ENCODE assay signal across 8 cellular contexts in the genomic region with DNA sequence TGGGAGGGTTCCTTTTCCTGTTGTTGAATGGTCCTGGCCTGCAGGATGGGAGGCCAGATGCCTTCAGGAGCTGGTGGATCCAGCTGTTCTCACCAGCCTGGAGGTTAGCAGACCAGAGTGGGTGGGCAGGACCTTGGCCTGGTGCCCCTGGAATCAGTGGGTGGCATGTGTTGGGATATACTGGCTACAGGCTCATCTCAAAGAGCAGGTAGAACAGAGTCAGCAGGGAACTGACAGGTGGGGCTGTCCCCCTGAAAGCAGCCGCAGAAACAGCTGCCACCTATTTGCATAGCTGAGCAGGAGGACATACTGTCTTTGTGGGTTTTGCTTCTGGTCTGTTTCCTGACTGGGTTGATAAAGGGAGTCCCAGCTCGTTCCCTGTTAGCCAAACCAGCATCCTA.
A peak's percentile ranks its signal among the peaks of the same experiment; 100 is the strongest.
DNase-seq lines count a peak whose midpoint lies in the region; ATAC-seq, FAIRE-seq and TF ChIP-seq lines count a peak whose summit lies in the region.

No MANE protein-coding gene starts in this region.

- H3K23me2 ChIP-seq in H1 (ENCODE audit: low read depth, low read length), result no peaks in the 10 kb centered on the region

- no peak for FAIRE-seq in H1 (lab: Jason Lieb, UNC)

- no peaks in the 10 kb centered on the region for H3K79me1 ChIP-seq in H1 (ENCODE audit: low read depth, low read length)

- H3K56ac ChIP-seq in H1 (replicated peaks; ENCODE audit: insufficient read length, low read depth, low read length), result no peak overlapping the region

- no peak overlapping the region for H2BK20ac ChIP-seq in H1 (ENCODE audit: low read length)

- peak; percentile 69 for ATAC-seq in GM18508 (IDR thresholded peaks at IDR 0.05; ENCODE audit: insufficient read depth, unreplicated experiment)
- peak; percentile 79 for ATAC-seq in GM21515 (IDR thresholded peaks at IDR 0.05; ENCODE audit: unreplicated experiment)
- peak; percentile 77 for ATAC-seq in HG03521 (IDR thresholded peaks at IDR 0.05; ENCODE audit: unreplicated experiment)

- DNase-seq in H1 (ENCODE audit: low read depth in 1 of 2, low spot score in 2 of 2), result no peak
- no peak for DNase-seq in hypothalamus (lab: John Stamatoyannopoulos, UW)
- DNase-seq in 8988T, result no peak
- DNase-seq in activated CD4-positive, alpha-beta T cell treated with anti-CD3 and anti-CD28 coated beads, Interleukin-2, amount 50 U/mL, for 4 hours, result no peak
- no peak for DNase-seq in amygdala (lab: John Stamatoyannopoulos, UW)

- POLR2A ChIA-PET in H1 (lab: Charles Lee; ENCODE audit: partially characterized antibody), result interaction anchor here (1.2 kb wide), 1 partner anchor 9 kb away, joined by 3 read pairs; no protein-coding TSS in a partner anchor

- no peak overlapping the region for H2BK15ac ChIP-seq in H1 (ENCODE audit: low read length)

- TF ChIP-seq CTCF in H1 (IDR thresholded peaks at IDR 0.05; ENCODE audit: control extremely low read depth in 1 of 3, insufficient read depth in 1 of 3, low read depth in 1 of 3, low read length in 3 of 3), result no peak

- H3K9me3 ChIP-seq in H1 (ENCODE audit: insufficient read depth in 2 of 2, low read depth in 1 of 2, low read length in 1 of 2), result no peaks in the 10 kb centered on the region

- no peak overlapping the region for H2BK12ac ChIP-seq in H1 (ENCODE audit: low read depth, low read length)

- H3K23ac ChIP-seq in H1 (ENCODE audit: insufficient read length), result no peak overlapping the region

- H2BK120ac ChIP-seq in H1 (replicated peaks; ENCODE audit: low read depth, low read length), result no peak overlapping the region

- H4K20me1 ChIP-seq in H1 (replicated peaks in 1 of 2; ENCODE audit: control insufficient read depth in 1 of 2, insufficient read depth in 2 of 2, low read length in 2 of 2), result no peaks in the 10 kb centered on the region

- CTCF ChIA-PET in H1 (lab: Charles Lee; ENCODE audit: partially characterized antibody), result interaction anchor here (0.7 to 16.9 kb wide), 13 partner anchors 9 to 307 kb away, joined by 3 to 325 read pairs (median 3); no protein-coding TSS in a partner anchor

- 73% methylated on average over 2 of the region's 2 CpGs; no CpG with 5 or more reads in 1 of the 2 experiments for WGBS in H1 (ENCODE audit: extremely low coverage in 1 of 2, insufficient coverage in 1 of 2, insufficient read length in 1 of 2, insufficient replicate concordance in 2 of 2, low coverage in 1 of 2, low lambda C conversion rate in 2 of 2, missing lambda C conversion rate in 1 of 2), 2 experiments

- no peaks in the 10 kb centered on the region for H3K79me2 ChIP-seq in H1 (ENCODE audit: control insufficient read depth in 1 of 2, insufficient read depth in 2 of 2, low read length in 2 of 2)

- TF ChIP-seq EP300 in H1 (IDR thresholded peaks at IDR 0.05; ENCODE audit: borderline replicate concordance in 1 of 2, low read depth in 2 of 2, low read length in 2 of 2), result no peak

- H2AFZ ChIP-seq in H1 (ENCODE audit: low read length), result no peak overlapping the region

- no peak overlapping the region for H4K91ac ChIP-seq in H1 (replicated peaks; ENCODE audit: insufficient read length, low read length)

- no peak overlapping the region for H3K4me3 ChIP-seq in H1 (ENCODE audit: extremely low read depth in 1 of 4, insufficient read depth in 2 of 4, low read depth in 3 of 4, low read length in 4 of 4)

- TF ChIP-seq RAD21 in H1 (IDR thresholded peaks at IDR 0.05 in 1 of 2, conservative IDR thresholded peaks at IDR 0.05 in 1 of 2; ENCODE audit: low read depth in 2 of 2, low read length in 2 of 2), result 0 out of 4 replicates have a peak, but pooled peaks of 1 of the 2 experiments have one; percentile 2

- peak overlapping the region; percentile 39; the same call in 1 of the 2 replicates for H2BK5ac ChIP-seq in H1 (ENCODE audit: low read depth, low read length)

- H3K4me2 ChIP-seq in H1 (ENCODE audit: insufficient read depth in 1 of 2, low read depth in 2 of 2, low read length in 2 of 2), result no peak overlapping the region

- no peak overlapping the region for H3K4ac ChIP-seq in H1 (replicated peaks; ENCODE audit: insufficient read length, low read depth, low read length)

- no peak overlapping the region for H3K27ac ChIP-seq in H1 (ENCODE audit: low read depth, low read length)

- no peak overlapping the region for H3K18ac ChIP-seq in H1 (ENCODE audit: extremely low read depth, low read length)

- H4K8ac ChIP-seq in H1 (ENCODE audit: extremely low read depth, insufficient read depth, low read length), result no peak overlapping the region

- H3K14ac ChIP-seq in H1 (ENCODE audit: insufficient read length), result no peak overlapping the region

- peaks cover 0 to 4% (median 2%) of the 10 kb centered on the region in 4 experiments; a peak in 2 of 7 replicates for H3K4me1 ChIP-seq in H1 (replicated peaks in 1 of 4; ENCODE audit: control insufficient read depth in 3 of 4, insufficient read depth in 4 of 4, low read length in 3 of 4)

- no peak overlapping the region for H2AK5ac ChIP-seq in H1 (ENCODE audit: low read depth, low read length)

- no peak overlapping the region for H3K9ac ChIP-seq in H1 (replicated peaks in 1 of 4; ENCODE audit: extremely low read depth in 1 of 4, low read depth in 3 of 4, low read length in 3 of 4)

- H3K36me3 ChIP-seq in H1 (ENCODE audit: control insufficient read depth in 2 of 4, insufficient read depth in 4 of 4, low read length in 3 of 4), result peaks cover 2 to 20% (median 7%) of the 10 kb centered on the region in 4 experiments; a peak in 4 of 8 replicates

- TF ChIP-seq POLR2A in H1 (IDR thresholded peaks at IDR 0.05; ENCODE audit: control extremely low read depth in 1 of 2, low read depth in 2 of 2, low read length in 2 of 2), result no peak

- H3K27me3 ChIP-seq in H1 (replicated peaks in 1 of 4; ENCODE audit: control insufficient read depth in 3 of 4, extremely low read depth in 1 of 4, insufficient read depth in 3 of 4, low read length in 3 of 4), result no peaks in the 10 kb centered on the region

- H4K5ac ChIP-seq in H1 (ENCODE audit: insufficient read length, low read depth, low read length), result no peak overlapping the region

TF ChIP-seq in H1, 55 proteins besides CTCF, POLR2A, EP300 and RAD21 (continues in another document):
- TF ChIP-seq SIRT6 (IDR thresholded peaks at IDR 0.05; ENCODE audit: low read length), result no peak
